ENCODE assay signal across 23 cellular contexts in the genomic region with DNA sequence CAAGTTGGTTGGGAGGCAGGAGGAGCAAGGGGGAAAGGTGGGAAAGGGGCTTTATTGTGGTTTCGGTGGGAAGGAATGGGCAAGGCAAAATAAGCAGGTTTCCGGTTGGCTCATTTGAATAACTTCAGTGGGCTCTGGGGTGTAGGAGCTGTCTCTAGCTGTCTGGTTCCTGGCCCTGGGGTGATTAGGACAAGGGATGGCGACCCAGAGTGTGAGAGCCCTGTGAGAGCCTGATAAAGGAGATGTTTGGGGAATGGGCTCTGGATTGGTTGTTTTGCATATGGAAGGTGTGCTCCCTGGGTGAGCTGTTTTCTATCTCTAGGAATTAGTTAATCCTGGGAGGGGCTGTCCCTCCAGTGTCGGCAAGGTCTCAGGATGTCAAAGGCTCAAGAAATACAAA. TPM values are rescaled to one million over a fixed set of nuclear protein-coding genes. Genes with fewer than 3 reads are reported as not detected.
"Had no signal": no experiment of that assay in that cellular context is flagged by ENCODE, and none has a peak within 500 bp of the region (broad histone marks: within the 10 kb centered on the region; RNA-seq: fewer than 3 reads in every experiment).

No MANE protein-coding gene starts in this region.

- H3K9me3 Mint-ChIP-seq: effector memory CD8-positive, alpha-beta T cell; nephron progenitor cell had no signal

- H3K36me3 ChIP-seq: esophagus squamous epithelium, gastroesophageal sphincter, pancreas, stomach, thoracic aorta, transverse colon had no signal

- H3K4me3 ChIP-seq: esophagus squamous epithelium, gastroesophageal sphincter, pancreas, stomach, thoracic aorta, transverse colon had no signal

- H3K4me1 Mint-ChIP-seq: naive thymus-derived CD4-positive, alpha-beta T cell had no signal

- H3K27ac ChIP-seq: esophagus squamous epithelium, gastroesophageal sphincter, pancreas, stomach, thoracic aorta, transverse colon had no signal

- ATAC-seq: effector memory CD8-positive, alpha-beta T cell; gastroesophageal sphincter; naive thymus-derived CD4-positive, alpha-beta T cell; pancreas; right cardiac atrium had no signal

- H3K9me3 ChIP-seq: esophagus squamous epithelium, gastroesophageal sphincter, pancreas, stomach, thoracic aorta, transverse colon had no signal

- H3K27ac Mint-ChIP-seq: dendritic cell treated with granulocyte-macrophage colony-stimulating factor and Interleukin-4, amounts not matched to agents 40 ng/mL and 50 ng/mL, for 4 days; effector memory CD8-positive, alpha-beta T cell; nephron progenitor cell; progenitor cell of endocrine pancreas had no signal

- FAIRE-seq: colon, islet of Langerhans, pancreas, small intestine had no signal

- H3K4me1 ChIP-seq: esophagus squamous epithelium, gastroesophageal sphincter, pancreas, stomach, transverse colon had no signal

- H3K4me3 Mint-ChIP-seq: dendritic cell treated with granulocyte-macrophage colony-stimulating factor and Interleukin-4, amounts not matched to agents 40 ng/mL and 50 ng/mL, for 4 days; effector memory CD8-positive, alpha-beta T cell; naive thymus-derived CD4-positive, alpha-beta T cell; nephron progenitor cell had no signal

- DNase-seq: effector memory CD8-positive, alpha-beta T cell; esophagus squamous epithelium; foreskin fibroblast; glutamatergic neuron; kidney glomerular epithelial cell; naive thymus-derived CD4-positive, alpha-beta T cell; nephron progenitor cell; pancreas; right cardiac atrium; small intestine; stimulated activated CD4-positive, alpha-beta T cell treated with anti-CD3 and anti-CD28 coated beads, Interleukin-12 subunit alpha, Interleukin-12 subunit beta, amount 100 ng/mL, for 4 hours; stimulated activated naive CD4-positive, alpha-beta T cell; stomach; substantia nigra; transverse colon had no signal

RNA-seq across cellular contexts. Expression of a gene that starts 15.4 kb away (rescaled TPM):
- total RNA-seq: esophagus squamous epithelium, gastroesophageal sphincter, lung microvascular endothelial cell, pancreas, right cardiac atrium, stomach, thoracic aorta, transverse colon, ureter had no signal
- polyA plus RNA-seq: naive thymus-derived CD4-positive, alpha-beta T cell; pancreas; right cardiac atrium; small intestine; stomach had no signal
